ENCODE assay signal across 9 cellular contexts in genomic region chr18:57004366-57005121, GRCh38.
DNase-seq lines count a peak whose midpoint lies in the region; ATAC-seq and TF ChIP-seq lines count a peak whose summit lies in the region.
"Had no signal": no experiment of that assay in that cellular context is flagged by ENCODE, and none has a peak within 500 bp of the region (broad histone marks: within the 10 kb centered on the region; RNA-seq: fewer than 3 reads in every experiment).

No MANE protein-coding gene starts in this region.

- POLR2A ChIA-PET in BJ (lab: Charles Lee), result no interaction called here

- no peaks in the 10 kb centered on the region for H3K36me3 ChIP-seq in BJ (ENCODE audit: control insufficient read depth, insufficient read depth, low read length)

- no peaks in the 10 kb centered on the region for H3K27me3 ChIP-seq in BJ (ENCODE audit: control insufficient read depth, insufficient read depth, low read length)

- no peak for TF ChIP-seq CTCF in BJ (IDR thresholded peaks at IDR 0.05; ENCODE audit: insufficient read depth, low read depth, low read length)
- TF ChIP-seq CTCF in endothelial cell (IDR thresholded peaks at IDR 0.05; ENCODE audit: unreplicated experiment), result no peak

- H3K27ac Mint-ChIP-seq in endothelial cell (ENCODE audit: unreplicated experiment), result no peak overlapping the region

- DNase-seq in BJ (ENCODE audit: low read depth) (peak; percentile 16), RKO (ENCODE audit: low spot score) (peak; percentile 69), fibroblast of peridontal ligament (ENCODE audit: extremely low read depth) (peak; percentile 53), endothelial cell (ENCODE audit: low spot score) (no peak), middle frontal gyrus (ENCODE audit: extremely low spot score, low spot score) (no peak), SHP77 (lab: John Stamatoyannopoulos, UW) (no peak)
- DNase-seq: left cardiac atrium had no signal

- no peak overlapping the region for H3K4me3 Mint-ChIP-seq in endothelial cell (ENCODE audit: unreplicated experiment)

- H3K4me1 Mint-ChIP-seq in endothelial cell (ENCODE audit: unreplicated experiment), result peaks cover 13% of the 10 kb centered on the region

- no peaks in the 10 kb centered on the region for H3K9me3 Mint-ChIP-seq in endothelial cell (ENCODE audit: unreplicated experiment)

- no peaks in the 10 kb centered on the region for H3K36me3 Mint-ChIP-seq in endothelial cell (ENCODE audit: low read depth, unreplicated experiment)

- ATAC-seq in GM18870 (IDR thresholded peaks at IDR 0.05; ENCODE audit: unreplicated experiment) (peak; percentile 96), HG03045 (IDR thresholded peaks at IDR 0.05; ENCODE audit: unreplicated experiment) (peak; percentile 95)

- CTCF ChIA-PET in BJ (lab: Yijun Ruan, JAX), result interaction anchor here (0.9 kb wide), 1 partner anchor 135 kb away, joined by 3 read pairs; no protein-coding TSS in a partner anchor

- no peak overlapping the region for H3K4me3 ChIP-seq in BJ (ENCODE audit: low read depth, low read length)

- H3K27me3 Mint-ChIP-seq in endothelial cell (ENCODE audit: unreplicated experiment), result no peaks in the 10 kb centered on the region

Comparison
In these comparisons a context has a peak if more than half of its experiments do, and no peak if none do; other contexts are left out.
1. DNase-seq: peak in BJ (single experiment), RKO (single experiment) and fibroblast of peridontal ligament (single experiment); none in endothelial cell (single experiment), middle frontal gyrus (single experiment) and SHP77 (0 of 2).